In genomic region chr9:18666348-18666747, GRCh38 we compare ENCODE assay signal across 18 cellular contexts.
DNase-seq lines count a peak whose midpoint lies in the region; ATAC-seq and TF ChIP-seq lines count a peak whose summit lies in the region.
"Had no signal": no experiment of that assay in that cellular context is flagged by ENCODE, and none has a peak within 500 bp of the region (broad histone marks: within the 10 kb centered on the region; RNA-seq: fewer than 3 reads in every experiment).

No MANE protein-coding gene starts in this region.

- ATAC-seq in RWPE2 (ENCODE audit: low read depth) (peak; percentile 20; the same call in 1 of the 3 replicates), HG03135 (IDR thresholded peaks at IDR 0.05; ENCODE audit: unreplicated experiment) (no peak), WTC11 (no peak)
- ATAC-seq: body of pancreas; stimulated activated memory B cell treated with anti-CD40 and anti-IgM and Interleukin-4, amounts not matched to agents 10 μg/mL and 1 μg/mL and 100 μg/mL, for 72 hours; upper lobe of right lung had no signal

- H3K4me1 ChIP-seq in RWPE2 (ENCODE audit: insufficient read depth, poor library complexity, severe bottlenecking) (peaks cover 16% of the 10 kb centered on the region), fibroblast of lung (ENCODE audit: control insufficient read depth, extremely low read depth, insufficient read depth, low read length) (no peaks in the 10 kb centered on the region)
- H3K4me1 ChIP-seq: body of pancreas, upper lobe of right lung had no signal

- no peaks in the 10 kb centered on the region for H3K9me3 Mint-ChIP-seq in WTC11
- H3K9me3 Mint-ChIP-seq: CD8-positive, alpha-beta memory T cell; mesothelial cell of epicardium; stimulated activated memory B cell treated with anti-CD40 and anti-IgM and Interleukin-4, amounts not matched to agents 10 μg/mL and 1 μg/mL and 100 μg/mL, for 72 hours had no signal

- H3K36me3 ChIP-seq in RWPE2 (ENCODE audit: low read depth) = no peaks in the 10 kb centered on the region
- H3K36me3 ChIP-seq in fibroblast of lung (ENCODE audit: control insufficient read depth, insufficient read depth, low read length) = no peaks in the 10 kb centered on the region
- H3K36me3 ChIP-seq: upper lobe of right lung had no signal

- POLR2A ChIA-PET in WTC11 (lab: Charles Lee) = no interaction called here

- no peaks in the 10 kb centered on the region for H3K27me3 Mint-ChIP-seq in WTC11 (ENCODE audit: low read depth)
- H3K27me3 Mint-ChIP-seq: stimulated activated memory B cell treated with anti-CD40 and anti-IgM and Interleukin-4, amounts not matched to agents 10 μg/mL and 1 μg/mL and 100 μg/mL, for 72 hours had no signal

- H3K27ac ChIP-seq in RWPE2 (ENCODE audit: poor library complexity, severe bottlenecking) = peak overlapping the region; percentile 19
- H3K27ac ChIP-seq in fibroblast of lung (ENCODE audit: insufficient read depth, low read length) = no peak overlapping the region
- H3K27ac ChIP-seq: body of pancreas, upper lobe of right lung had no signal

- H3K4me2 ChIP-seq in fibroblast of lung (ENCODE audit: extremely low read depth, insufficient read depth, low read length) = no peak overlapping the region

- TF ChIP-seq CTCF in RWPE2 (IDR thresholded peaks at IDR 0.05; ENCODE audit: poor library complexity, severe bottlenecking) (no peak), fibroblast of lung (conservative IDR thresholded peaks at IDR 0.05 in 1 of 2, IDR thresholded peaks at IDR 0.05 in 1 of 2; ENCODE audit: low read depth in 1 of 2, low read length in 2 of 2) (no peak), retinal pigment epithelial cell (conservative IDR thresholded peaks at IDR 0.05; ENCODE audit: low read depth, low read length) (no peak), WTC11 (IDR thresholded peaks at IDR 0.05) (no peak)

- CTCF ChIA-PET in WTC11 (lab: Charles Lee) = no interaction called here

- no peak overlapping the region for H3K9ac ChIP-seq in fibroblast of lung (ENCODE audit: insufficient read depth, low read length)

- H3K36me3 Mint-ChIP-seq in WTC11 = no peaks in the 10 kb centered on the region
- H3K36me3 Mint-ChIP-seq: CD8-positive, alpha-beta memory T cell; mesothelial cell of epicardium; stimulated activated memory B cell treated with anti-CD40 and anti-IgM and Interleukin-4, amounts not matched to agents 10 μg/mL and 1 μg/mL and 100 μg/mL, for 72 hours had no signal

- no peak overlapping the region for H3K27ac Mint-ChIP-seq in WTC11
- H3K27ac Mint-ChIP-seq: CD8-positive, alpha-beta memory T cell; mesothelial cell of epicardium; stimulated activated memory B cell treated with anti-CD40 and anti-IgM and Interleukin-4, amounts not matched to agents 10 μg/mL and 1 μg/mL and 100 μg/mL, for 72 hours had no signal

- no peaks in the 10 kb centered on the region for H3K79me2 ChIP-seq in fibroblast of lung (ENCODE audit: control insufficient read depth, insufficient read depth, low read length)

- H3K4me3 ChIP-seq in RWPE2 (ENCODE audit: severe bottlenecking) (no peak overlapping the region), fibroblast of lung (replicated peaks in 1 of 4; ENCODE audit: control extremely low read depth in 1 of 4, insufficient read depth in 1 of 4, low read depth in 3 of 4, low read length in 4 of 4) (no peak overlapping the region), retinal pigment epithelial cell (ENCODE audit: low read length) (no peak overlapping the region)
- H3K4me3 ChIP-seq: body of pancreas, upper lobe of right lung had no signal

- no peak overlapping the region for H2AFZ ChIP-seq in fibroblast of lung (ENCODE audit: low read length)

- no peak overlapping the region for H3K4me3 Mint-ChIP-seq in WTC11
- H3K4me3 Mint-ChIP-seq: CD8-positive, alpha-beta memory T cell; mesothelial cell of epicardium; stimulated activated memory B cell treated with anti-CD40 and anti-IgM and Interleukin-4, amounts not matched to agents 10 μg/mL and 1 μg/mL and 100 μg/mL, for 72 hours had no signal

- H4K20me1 ChIP-seq in fibroblast of lung (ENCODE audit: control insufficient read depth, extremely low read depth, insufficient read depth, low read length) = no peaks in the 10 kb centered on the region

- DNase-seq in EL (peak; percentile 60), RWPE2 (ENCODE audit: low spot score) (no peak), fibroblast of lung (ENCODE audit: low read depth in 2 of 2) (peak; percentile 42 to 54), retinal pigment epithelial cell (ENCODE audit: low read depth) (peak; percentile 95), NCI-H1694 treated with DMSO at 0.1 percent for 48 hours (lab: John Stamatoyannopoulos, UW) (no peak), NCI-H748 (lab: John Stamatoyannopoulos, UW; ENCODE audit: unreplicated experiment) (no peak), WTC11 (ENCODE audit: low spot score) (no peak)
- DNase-seq: activated CD4-positive, alpha-beta T cell treated with anti-CD3 and anti-CD28 coated beads, Interleukin-2, amount 50 U/mL, for 1 hour; activated naive CD4-positive, alpha-beta T cell treated with Interleukin-2 at 50 U/mL for 16 hours; activated T-cell treated with anti-CD3 and anti-CD28 coated beads for 4 hours; body of pancreas; CD8-positive, alpha-beta memory T cell; dermis blood vessel endothelial cell; NCI-H187 treated with DMSO at 0.1 percent for 48 hours; upper lobe of right lung had no signal

- H3K9me3 ChIP-seq in RWPE2 (ENCODE audit: severe bottlenecking) (no peaks in the 10 kb centered on the region), fibroblast of lung (ENCODE audit: control insufficient read depth, insufficient read depth, low read depth, low read length) (no peaks in the 10 kb centered on the region)
- H3K9me3 ChIP-seq: body of pancreas, upper lobe of right lung had no signal

- H3K27me3 ChIP-seq in RWPE2 (ENCODE audit: insufficient read depth, poor library complexity, severe bottlenecking) (no peaks in the 10 kb centered on the region), fibroblast of lung (ENCODE audit: control insufficient read depth, insufficient read depth, low read length) (no peaks in the 10 kb centered on the region)
- H3K27me3 ChIP-seq: body of pancreas, upper lobe of right lung had no signal

- peaks cover 16% of the 10 kb centered on the region for H3K4me1 Mint-ChIP-seq in WTC11
- H3K4me1 Mint-ChIP-seq: CD8-positive, alpha-beta memory T cell; stimulated activated memory B cell treated with anti-CD40 and anti-IgM and Interleukin-4, amounts not matched to agents 10 μg/mL and 1 μg/mL and 100 μg/mL, for 72 hours had no signal

TF ChIP-seq in WTC11, 78 proteins besides CTCF, POLR2A, EP300 and RAD21:
- TF ChIP-seq JAZF1 (CRISPR knock-in tag; IDR thresholded peaks at IDR 0.05) = no peak
- no peak for TF ChIP-seq ESRRA (CRISPR knock-in tag; IDR thresholded peaks at IDR 0.05; ENCODE audit: borderline replicate concordance)
- TF ChIP-seq SOX15 (CRISPR knock-in tag; IDR thresholded peaks at IDR 0.05) = no peak
- no peak for TF ChIP-seq TEAD1 (CRISPR knock-in tag; IDR thresholded peaks at IDR 0.05)
- TF ChIP-seq MAX (CRISPR knock-in tag; IDR thresholded peaks at IDR 0.05) = no peak
- no peak for TF ChIP-seq ATF1 (CRISPR knock-in tag; IDR thresholded peaks at IDR 0.05)
- TF ChIP-seq, protein P1, sequence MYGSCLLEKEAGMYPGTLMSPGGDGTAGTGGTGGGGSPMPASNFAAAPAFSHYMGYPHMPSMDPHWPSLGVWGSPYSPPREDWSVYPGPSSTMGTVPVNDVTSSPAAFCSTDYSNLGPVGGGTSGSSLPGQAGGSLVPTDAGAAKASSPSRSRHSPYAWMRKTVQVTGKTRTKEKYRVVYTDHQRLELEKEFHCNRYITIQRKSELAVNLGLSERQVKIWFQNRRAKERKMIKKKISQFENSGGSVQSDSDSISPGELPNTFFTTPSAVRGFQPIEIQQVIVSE (CRISPR knock-in tag; IDR thresholded peaks at IDR 0.05; ENCODE audit: borderline replicate concordance) = no peak
- no peak for TF ChIP-seq NFE2L1 (CRISPR knock-in tag; IDR thresholded peaks at IDR 0.05)

Comparison
In these comparisons a context has a peak if more than half of its experiments do, and no peak if none do; other contexts are left out.
1. DNase-seq: peak in EL (single experiment), fibroblast of lung (2 of 2) and retinal pigment epithelial cell (single experiment); none in RWPE2 (single experiment), NCI-H1694 treated with DMSO at 0.1 percent for 48 hours (single experiment), NCI-H748 (single experiment) and WTC11 (single experiment).